ENCODE assay signal across 21 cellular contexts in the genomic region with DNA sequence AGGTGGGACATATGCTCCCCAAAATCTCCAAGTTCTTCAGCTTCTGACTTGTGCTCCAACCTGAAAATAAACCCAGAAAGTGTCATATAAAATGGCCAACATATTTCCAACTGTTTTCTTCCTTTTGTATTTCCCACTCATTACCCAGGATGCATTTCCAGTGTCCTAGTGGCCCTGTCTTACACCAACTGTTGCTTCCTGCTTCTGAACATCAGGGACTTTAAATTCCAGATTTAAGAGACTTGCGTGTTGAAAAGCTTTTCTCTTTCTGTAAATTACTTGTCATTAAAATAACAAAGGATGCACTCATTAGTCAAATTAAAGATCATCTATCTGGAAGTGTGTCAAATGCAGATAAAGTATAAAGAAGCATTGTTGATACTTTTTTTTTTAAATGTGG.
"Had no signal": no experiment of that assay in that cellular context is flagged by ENCODE, and none has a peak within 500 bp of the region (broad histone marks: within the 10 kb centered on the region; RNA-seq: fewer than 3 reads in every experiment).

No MANE protein-coding gene starts in this region.

- H3K4me1 ChIP-seq: psoas muscle, suprapubic skin, thyroid gland, upper lobe of left lung, vagina had no signal

- H3K27me3 ChIP-seq: esophagus muscularis mucosa, gastroesophageal sphincter, suprapubic skin, thyroid gland, upper lobe of left lung, vagina had no signal

- FAIRE-seq: colon, small intestine had no signal

- H3K4me3 Mint-ChIP-seq: dendritic cell treated with granulocyte-macrophage colony-stimulating factor and Interleukin-4, amounts not matched to agents 40 ng/mL and 50 ng/mL, for 4 days; effector memory CD8-positive, alpha-beta T cell; naive B cell; nephron progenitor cell had no signal

- H3K27ac ChIP-seq: epithelial cell of prostate, esophagus muscularis mucosa, psoas muscle, suprapubic skin, thyroid gland, upper lobe of left lung, vagina had no signal

- H3K9me3 Mint-ChIP-seq: dendritic cell treated with granulocyte-macrophage colony-stimulating factor and Interleukin-4, amounts not matched to agents 40 ng/mL and 50 ng/mL, for 4 days; effector memory CD8-positive, alpha-beta T cell had no signal

- H3K36me3 Mint-ChIP-seq: naive B cell had no signal

- DNase-seq: effector memory CD8-positive, alpha-beta T cell; glutamatergic neuron; islet precursor cell; left ventricle myocardium superior; mesendoderm; naive B cell; nephron progenitor cell; psoas muscle; retina; small intestine; stimulated activated CD4-positive, alpha-beta T cell treated with anti-CD3 and anti-CD28 coated beads, Interleukin-12 subunit alpha, Interleukin-12 subunit beta, amount 100 ng/mL, for 4 hours; stimulated activated naive CD4-positive, alpha-beta T cell; thyroid gland; upper lobe of left lung had no signal

- H3K27ac Mint-ChIP-seq: dendritic cell treated with granulocyte-macrophage colony-stimulating factor and Interleukin-4, amounts not matched to agents 40 ng/mL and 50 ng/mL, for 4 days; effector memory CD8-positive, alpha-beta T cell; naive B cell; nephron progenitor cell had no signal

- ATAC-seq: effector memory CD8-positive, alpha-beta T cell; gastroesophageal sphincter; left ventricle myocardium superior; psoas muscle had no signal

- H3K36me3 ChIP-seq: esophagus muscularis mucosa, gastroesophageal sphincter, suprapubic skin, thyroid gland, upper lobe of left lung, vagina had no signal

- H3K9me3 ChIP-seq: esophagus muscularis mucosa, gastroesophageal sphincter, psoas muscle, suprapubic skin, thyroid gland, upper lobe of left lung, vagina had no signal

- H3K4me3 ChIP-seq: esophagus muscularis mucosa, gastroesophageal sphincter, psoas muscle, suprapubic skin, thyroid gland, upper lobe of left lung, vagina had no signal

- H3K27me3 Mint-ChIP-seq: dendritic cell treated with granulocyte-macrophage colony-stimulating factor and Interleukin-4, amounts not matched to agents 40 ng/mL and 50 ng/mL, for 4 days; effector memory CD8-positive, alpha-beta T cell had no signal

- H3K4me1 Mint-ChIP-seq: naive B cell had no signal
